ENCODE assay signal across 14 cellular contexts in the genomic region with DNA sequence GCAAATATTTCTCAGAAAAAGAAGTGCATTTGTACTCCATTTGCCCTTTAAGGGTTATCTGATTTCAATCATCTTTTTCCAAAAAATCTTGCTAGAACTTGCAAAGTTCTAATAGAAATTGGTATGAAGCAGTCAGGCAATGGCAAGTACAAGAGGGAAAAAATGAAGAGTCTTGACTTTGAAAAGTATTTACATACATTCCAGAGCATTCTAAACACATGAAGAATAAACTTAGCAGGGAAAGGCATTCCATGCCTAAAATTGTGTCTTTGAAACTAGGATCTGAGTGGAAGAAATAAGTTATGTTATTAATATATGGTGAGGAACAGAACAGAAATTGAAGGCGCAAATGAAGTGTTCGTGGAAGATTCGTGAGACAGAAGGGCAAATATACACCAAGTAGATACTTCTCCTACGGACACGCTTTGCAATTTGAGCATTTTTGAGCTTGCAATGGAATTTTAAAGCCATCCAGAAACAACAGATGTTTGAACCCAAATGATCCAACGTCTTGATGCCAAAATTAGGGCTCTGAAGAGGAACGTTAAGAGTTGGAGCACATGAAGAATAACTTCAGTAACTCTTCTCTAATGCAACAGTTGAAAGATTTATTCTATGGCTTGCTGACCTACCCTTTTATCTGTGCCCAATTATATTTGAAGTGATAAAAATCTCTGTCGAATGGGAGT.
"Had no signal": no experiment of that assay in that cellular context is flagged by ENCODE, and none has a peak within 500 bp of the region (broad histone marks: within the 10 kb centered on the region; RNA-seq: fewer than 3 reads in every experiment).

No MANE protein-coding gene starts in this region.

- DNase-seq: activated CD4-positive, alpha-beta T cell treated with anti-CD3 and anti-CD28 coated beads, Interleukin-2, amount 50 U/mL, for 4 hours; activated effector memory CD4-positive, alpha-beta T cell treated with anti-CD3 and anti-CD28 coated beads, Interleukin-2, amount 50 U/mL, for 16 hours; activated T-cell treated with anti-CD3 and anti-CD28 coated beads, Interleukin-2, amount 50 U/mL, for 4 hours; amygdala; colonic mucosa; effector memory CD4-positive, alpha-beta T cell; mesenchymal stem cell; retina; SIG-M5; upper lobe of left lung had no signal

- H3K36me3 ChIP-seq: breast epithelium, colonic mucosa, upper lobe of left lung had no signal

- H3K27me3 ChIP-seq: breast epithelium, colonic mucosa, upper lobe of left lung had no signal

- H3K4me1 ChIP-seq: breast epithelium, colonic mucosa had no signal

- H3K9me3 ChIP-seq: breast epithelium, colonic mucosa, upper lobe of left lung had no signal

- H3K4me3 ChIP-seq: breast epithelium, colonic mucosa, skin epidermis, upper lobe of left lung had no signal

- H3K27ac ChIP-seq: breast epithelium, colonic mucosa, parathyroid adenoma had no signal

- ATAC-seq: activated naive CD4-positive, alpha-beta T cell treated with anti-CD3 and anti-CD28 coated beads, Interleukin-2, amount 50 U/mL, for 72 hours; activated T-cell treated with anti-CD3 and anti-CD28 coated beads, Interleukin-2, amount 50 U/mL, for 4 hours had no signal
